Comparison of ENCODE assay signal across 23 cellular contexts in genomic region chr10:52741851-52742250, GRCh38. TPM values are rescaled to one million over a fixed set of nuclear protein-coding genes. Genes with fewer than 3 reads are reported as not detected.
A peak's percentile ranks its signal among the peaks of the same experiment; 100 is the strongest.
DNase-seq lines count a peak whose midpoint lies in the region; TF ChIP-seq lines count a peak whose summit lies in the region.
"Had no signal": no experiment of that assay in that cellular context is flagged by ENCODE, and none has a peak within 500 bp of the region (broad histone marks: within the 10 kb centered on the region; RNA-seq: fewer than 3 reads in every experiment).

No MANE protein-coding gene starts in this region.

- peak overlapping the region; percentile 60 for H3K4me2 ChIP-seq in BLaER1
- no peak overlapping the region for H3K4me2 ChIP-seq in osteoblast (ENCODE audit: insufficient read depth, low read length)
- H3K4me2 ChIP-seq: PC-9 had no signal

- H3K4me1 ChIP-seq in BLaER1 (peaks cover 24% of the 10 kb centered on the region), osteoblast (ENCODE audit: insufficient read depth, low read length) (no peaks in the 10 kb centered on the region)
- H3K4me1 ChIP-seq: BE2C had no signal

- H3K9me3 ChIP-seq in BLaER1 = no peaks in the 10 kb centered on the region
- H3K9me3 ChIP-seq in KOPT-K1 (ENCODE audit: insufficient read depth, low read length, poor library complexity, severe bottlenecking) = no peaks in the 10 kb centered on the region
- no peaks in the 10 kb centered on the region for H3K9me3 ChIP-seq in osteoblast (ENCODE audit: low read depth, low read length)
- H3K9me3 ChIP-seq: BE2C had no signal

- no peak overlapping the region for H3K9ac ChIP-seq in BLaER1

- H3K36me3 ChIP-seq in BLaER1 = no peaks in the 10 kb centered on the region
- no peaks in the 10 kb centered on the region for H3K36me3 ChIP-seq in KOPT-K1 (ENCODE audit: insufficient read depth, low read length)
- H3K36me3 ChIP-seq in osteoblast (ENCODE audit: insufficient read depth, low read length) = no peaks in the 10 kb centered on the region
- H3K36me3 ChIP-seq: BE2C had no signal

- H3K4me3 ChIP-seq in BLaER1 = no peak overlapping the region
- H3K4me3 ChIP-seq in osteoblast (ENCODE audit: insufficient read depth, low read length) = no peak overlapping the region
- H3K4me3 ChIP-seq: PC-9 had no signal

- H3K27ac ChIP-seq in BLaER1 (no peak overlapping the region), KOPT-K1 (ENCODE audit: low read depth, low read length, poor library complexity, severe bottlenecking) (peak overlapping the region; percentile 44), epithelial cell of prostate (no peak overlapping the region), caudate nucleus (ENCODE audit: low read depth, low read length) (no peak overlapping the region), osteoblast (ENCODE audit: low read depth, low read length) (no peak overlapping the region)
- H3K27ac ChIP-seq: PC-9 had no signal

- DNase-seq in NCI-H510A (lab: John Stamatoyannopoulos, UW) (peak; percentile 31), epithelial cell of prostate (ENCODE audit: low read depth, low spot score) (peak; percentile 66), SKM-1 (lab: John Stamatoyannopoulos, UW; ENCODE audit: unreplicated experiment) (no peak), caudate nucleus (lab: John Stamatoyannopoulos, UW) (no peak), osteoblast (ENCODE audit: insufficient read length, low spot score, missing footprints) (no peak)
- no peak for DNase-seq in stimulated activated naive CD4-positive, alpha-beta T cell treated with Interleukin-2 at 50 U/mL for 16 hours (lab: John Stamatoyannopoulos, UW)
- DNase-seq: 8988T; ACHN; BE2C; CD4-positive, CD25-positive, alpha-beta regulatory T cell; KBM-7; NCI-H1048; NCI-H1694; NCI-H2029 treated with DMSO at 0.1 percent for 48 hours; NCI-H2171; NCI-H226; NCI-H526 treated with DMSO at 0.1 percent for 48 hours; PC-9; RPMI8226; SHP77 had no signal

- H3K79me2 ChIP-seq in osteoblast (ENCODE audit: insufficient read depth, low read length) = no peaks in the 10 kb centered on the region

- no peaks in the 10 kb centered on the region for H4K20me1 ChIP-seq in BLaER1
- no peaks in the 10 kb centered on the region for H4K20me1 ChIP-seq in osteoblast (ENCODE audit: insufficient read depth, low read length)

- H3K27me3 ChIP-seq in BLaER1 = no peaks in the 10 kb centered on the region
- no peaks in the 10 kb centered on the region for H3K27me3 ChIP-seq in osteoblast (ENCODE audit: insufficient read depth, low read length)
- H3K27me3 ChIP-seq: BE2C had no signal

- no peak overlapping the region for H2AFZ ChIP-seq in osteoblast (ENCODE audit: low read length)
- H2AFZ ChIP-seq: PC-9 had no signal

- no peak for TF ChIP-seq CTCF in osteoblast (IDR thresholded peaks at IDR 0.05; ENCODE audit: extremely low read depth, low read depth, low read length)

RNA-seq across cellular contexts. Expression of gene MBL2, which starts 30.7 kb away (rescaled TPM):
- under 0.01 TPM in 2 replicates for total RNA-seq in osteoblast
- total RNA-seq: CD4-positive, CD25-positive, alpha-beta regulatory T cell; PC-9; SK-MEL-5 had no signal

Comparison
In these comparisons a context has a peak if more than half of its experiments do, and no peak if none do; other contexts are left out.
1. DNase-seq: peak in NCI-H510A (single experiment) and epithelial cell of prostate (single experiment); none in SKM-1 (single experiment), stimulated activated naive CD4-positive, alpha-beta T cell treated with Interleukin-2 at 50 U/mL for 16 hours (single experiment), caudate nucleus (0 of 61) and osteoblast (single experiment).